In genomic region chr10:90642650-90643049, GRCh38 we compare ENCODE assay signal across 18 cellular contexts.
"Had no signal": no experiment of that assay in that cellular context is flagged by ENCODE, and none has a peak within 500 bp of the region (broad histone marks: within the 10 kb centered on the region; RNA-seq: fewer than 3 reads in every experiment).

No MANE protein-coding gene starts in this region.

- H3K36me3 ChIP-seq: SJSA1, upper lobe of right lung had no signal

- H3K9me3 ChIP-seq: body of pancreas, SJSA1, upper lobe of right lung had no signal

- H3K4me3 ChIP-seq: body of pancreas, lung, SJSA1, skin epidermis, upper lobe of right lung had no signal

- H3K4me1 ChIP-seq: SJSA1, upper lobe of right lung had no signal

- DNase-seq: activated CD4-positive, alpha-beta T cell treated with anti-CD3 and anti-CD28 coated beads, Interleukin-2, amount 50 U/mL, for 1 hour; activated CD8-positive, alpha-beta memory T cell treated with anti-CD3 and anti-CD28 coated beads, Interleukin-2, amount 50 U/mL, for 48 hours; activated effector memory CD4-positive, alpha-beta T cell treated with Interleukin-2 at 50 U/mL for 16 hours; activated T-cell treated with anti-CD3 and anti-CD28 coated beads, Interleukin-2, amount 50 U/mL, for 48 hours; amniotic stem cell; caudate nucleus; left cardiac atrium; nephron progenitor cell; nucleus accumbens; right cardiac atrium; stimulated activated CD4-positive, alpha-beta T cell treated with anti-CD3 and anti-CD28 coated beads, Interleukin-15, amount 100 ng/mL, for 24 hours; stimulated activated CD4-positive, alpha-beta T cell treated with anti-CD3 and anti-CD28 coated beads, Interleukin-2, amount 100 ng/mL, for 48 hours; stimulated activated naive CD8-positive, alpha-beta T cell treated with anti-CD3 and anti-CD28 coated beads, Interleukin-15, amount 100 ng/mL, for 72 hours; upper lobe of right lung had no signal

- H3K27ac ChIP-seq: SJSA1, skin epidermis, upper lobe of right lung had no signal

- H3K27me3 ChIP-seq: body of pancreas, SJSA1, upper lobe of right lung had no signal
